Comparison of ENCODE assay signal across 11 cellular contexts in genomic region chr3:130348258-130348657, GRCh38. TPM values are rescaled to one million over a fixed set of nuclear protein-coding genes. Genes with fewer than 3 reads are reported as not detected.
"Had no signal": no experiment of that assay in that cellular context is flagged by ENCODE, and none has a peak within 500 bp of the region (broad histone marks: within the 10 kb centered on the region; RNA-seq: fewer than 3 reads in every experiment).

No MANE protein-coding gene starts in this region.

RNA-seq across cellular contexts. Expression of gene COL6A5, which starts 2.8 kb away (rescaled TPM):
- total RNA-seq: OCI-LY7, PC-3, PC-9, Right ventricle myocardium inferior, Right ventricle myocardium superior, RPMI7951, SJCRH30, SJSA1, SK-MEL-5, T-cell had no signal
- polyA plus RNA-seq: SK-N-SH had no signal
